13 cellular contexts compared by ENCODE assay signal in the genomic region with DNA sequence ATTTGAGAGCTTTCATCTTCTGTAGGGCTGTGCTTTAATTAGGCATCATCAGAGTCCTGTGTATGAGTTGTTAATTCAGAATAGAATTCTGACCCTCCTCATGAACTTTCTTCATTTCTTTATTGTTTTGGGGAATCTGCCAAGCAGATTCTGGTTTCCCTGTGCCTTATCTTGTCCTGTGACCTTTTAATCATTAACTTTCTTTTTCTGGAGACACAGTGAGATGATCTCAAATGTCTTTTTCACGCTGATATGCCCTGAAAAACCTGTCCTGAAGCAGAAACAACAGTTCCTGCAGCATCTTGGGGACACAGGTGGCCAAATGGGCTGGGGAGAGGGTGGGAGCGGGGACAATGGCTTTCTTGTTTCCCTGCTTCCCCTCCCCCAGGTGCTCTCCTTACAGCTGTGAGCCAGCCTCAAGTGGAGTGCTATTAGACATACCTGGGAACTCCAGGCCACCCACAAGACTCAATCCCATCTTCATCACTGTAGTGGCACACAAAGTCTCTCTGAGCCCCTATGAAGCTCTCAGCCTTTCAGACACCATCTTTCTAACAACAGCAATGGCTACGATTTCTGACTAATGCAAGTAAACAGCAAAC.
"Had no signal": no experiment of that assay in that cellular context is flagged by ENCODE, and none has a peak within 500 bp of the region (broad histone marks: within the 10 kb centered on the region; RNA-seq: fewer than 3 reads in every experiment).

No MANE protein-coding gene starts in this region.

- H3K4me3 Mint-ChIP-seq: activated naive CD8-positive, alpha-beta T cell; activated T-cell treated with anti-CD3 and anti-CD28 coated beads, Interleukin-2, amount 50 U/mL, for 24 hours; immature natural killer cell; memory B cell had no signal

- H3K27ac Mint-ChIP-seq: activated naive CD8-positive, alpha-beta T cell; activated T-cell treated with anti-CD3 and anti-CD28 coated beads, Interleukin-2, amount 50 U/mL, for 24 hours; immature natural killer cell; memory B cell had no signal

- H3K4me1 Mint-ChIP-seq: immature natural killer cell, memory B cell had no signal

- H3K9me3 ChIP-seq: suprapubic skin had no signal

- H3K9me3 Mint-ChIP-seq: activated T-cell treated with anti-CD3 and anti-CD28 coated beads, Interleukin-2, amount 50 U/mL, for 24 hours had no signal

- ATAC-seq: esophagus mucosa; left lobe of liver; stimulated activated naive CD8-positive, alpha-beta T cell treated with anti-CD3 and anti-CD28 coated beads, Interleukin-15, Interleukin-2, amounts not matched to agents 100 U/mL and 50 U/mL, for 24 hours had no signal

- H3K4me1 ChIP-seq: suprapubic skin had no signal

- H3K4me3 ChIP-seq: suprapubic skin had no signal

- H3K36me3 Mint-ChIP-seq: activated naive CD8-positive, alpha-beta T cell; immature natural killer cell; memory B cell had no signal

- H3K36me3 ChIP-seq: brain microvascular endothelial cell, suprapubic skin had no signal

- DNase-seq: activated effector memory CD4-positive, alpha-beta T cell treated with Interleukin-2 at 50 U/mL for 16 hours; activated T-cell treated with anti-CD3 and anti-CD28 coated beads, Interleukin-2, amount 50 U/mL, for 24 hours; amygdala; brain microvascular endothelial cell; immature natural killer cell; stimulated activated CD4-positive, alpha-beta T cell treated with anti-CD3 and anti-CD28 coated beads, Interleukin-2, amount 100 ng/mL, for 48 hours; stimulated activated CD8-positive, alpha-beta memory T cell treated with anti-CD3 and anti-CD28 coated beads, Interleukin-4, amount 100 ng/mL, for 48 hours; stimulated activated naive CD8-positive, alpha-beta T cell treated with anti-CD3 and anti-CD28 coated beads, Interleukin-15, Interleukin-2, amounts not matched to agents 100 U/mL and 50 U/mL, for 24 hours had no signal

- H3K27ac ChIP-seq: brain microvascular endothelial cell, suprapubic skin had no signal

- H3K27me3 ChIP-seq: brain microvascular endothelial cell, suprapubic skin had no signal
